9 cellular contexts compared by ENCODE assay signal in the genomic region with DNA sequence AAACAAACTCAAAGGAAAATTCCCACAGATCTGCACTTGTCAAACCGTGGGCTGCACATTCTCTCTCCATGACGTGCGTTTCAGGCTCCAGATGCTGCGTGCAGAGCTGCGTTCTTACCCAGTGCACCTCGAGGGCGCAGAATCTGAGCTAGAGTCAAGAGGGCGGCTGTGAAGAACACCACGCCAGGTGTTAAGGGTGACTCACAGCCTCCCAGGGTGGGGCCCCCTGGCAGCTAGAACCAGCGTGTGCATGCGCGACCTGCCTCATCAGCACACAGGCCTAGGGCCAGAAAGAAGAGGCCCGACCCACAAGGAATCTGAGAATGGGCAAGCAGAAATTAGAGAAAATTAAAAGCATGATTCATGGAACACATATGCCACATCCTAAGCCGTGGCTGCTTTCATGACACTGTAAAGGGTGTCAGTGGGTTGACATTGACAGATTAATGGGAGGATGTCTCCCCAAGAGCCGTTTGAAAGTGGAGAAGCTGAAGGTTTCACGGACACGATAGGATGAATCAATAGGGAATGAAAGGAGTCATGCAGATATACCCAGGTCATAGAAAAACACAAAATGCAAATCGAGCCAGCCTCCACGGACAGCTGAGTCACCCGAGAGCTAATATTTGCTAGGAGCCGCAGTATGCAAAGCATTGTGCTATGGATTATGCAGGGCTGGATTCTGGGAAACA. TPM values are rescaled to one million over a fixed set of nuclear protein-coding genes. Genes with fewer than 3 reads are reported as not detected.
A peak's percentile ranks its signal among the peaks of the same experiment; 100 is the strongest.
DNase-seq lines count a peak whose midpoint lies in the region; TF ChIP-seq lines count a peak whose summit lies in the region.
"Had no signal": no experiment of that assay in that cellular context is flagged by ENCODE, and none has a peak within 500 bp of the region (broad histone marks: within the 10 kb centered on the region; RNA-seq: fewer than 3 reads in every experiment).

No MANE protein-coding gene starts in this region.

- H3K27me3 Mint-ChIP-seq in MCF 10A (ENCODE audit: insufficient read depth, unreplicated experiment) (no peaks in the 10 kb centered on the region), neural progenitor cell (ENCODE audit: insufficient read depth, low read depth) (peaks cover 7% of the 10 kb centered on the region)
- H3K27me3 Mint-ChIP-seq in activated naive CD4-positive, alpha-beta T cell treated with anti-CD3 and anti-CD28 coated beads for 36 hours (ENCODE audit: low read depth) = peaks cover 5% of the 10 kb centered on the region

- H3K4me2 ChIP-seq in neural progenitor cell = no peak overlapping the region

- H3K4me3 ChIP-seq in neural progenitor cell (no peak overlapping the region), coronary artery (no peak overlapping the region), tibial artery (no peak overlapping the region)

- no peaks in the 10 kb centered on the region for H3K79me2 ChIP-seq in neural progenitor cell (ENCODE audit: low read depth)

- POLR2A ChIA-PET in MCF 10A (lab: Yijun Ruan, JAX) = interaction anchor here (0.5 to 4.8 kb wide), 23 partner anchors 10 to 960 kb away, joined by 3 to 46 read pairs (median 7); a partner anchor contains a TSS

- H3K27me3 ChIP-seq in neural progenitor cell (no peaks in the 10 kb centered on the region), tibial artery (peaks cover 0 to 4% of the 10 kb centered on the region in 2 donors)

- H3F3A ChIP-seq in neural progenitor cell (ENCODE audit: low read depth) = no peaks in the 10 kb centered on the region

- H2AFZ ChIP-seq in neural progenitor cell (replicated peaks) = no peak overlapping the region

- CTCF ChIA-PET in MCF 10A (lab: Yijun Ruan, JAX) = interaction anchor here (0.6 to 1.8 kb wide), 10 partner anchors 25 to 1612 kb away, joined by 3 to 12 read pairs (median 4); a partner anchor contains a TSS
- CTCF ChIA-PET in activated naive CD4-positive, alpha-beta T cell treated with anti-CD3 and anti-CD28 coated beads for 36 hours (lab: Charles Lee) = interaction anchor here (0.6 kb wide), 1 partner anchor 334 kb away, joined by 3 read pairs; no protein-coding TSS in a partner anchor

- no peaks in the 10 kb centered on the region for H3K36me3 ChIP-seq in neural progenitor cell
- no peaks in the 10 kb centered on the region for H3K36me3 ChIP-seq in tibial artery

- H3K36me3 Mint-ChIP-seq in MCF 10A (ENCODE audit: insufficient read depth, unreplicated experiment) (peaks cover 4% of the 10 kb centered on the region), neural progenitor cell (no peaks in the 10 kb centered on the region)
- no peaks in the 10 kb centered on the region for H3K36me3 Mint-ChIP-seq in activated naive CD4-positive, alpha-beta T cell treated with anti-CD3 and anti-CD28 coated beads for 36 hours (ENCODE audit: low read depth)

- no peaks in the 10 kb centered on the region for H4K20me1 ChIP-seq in neural progenitor cell (ENCODE audit: low read depth)

- H3K4me3 Mint-ChIP-seq in MCF 10A (ENCODE audit: unreplicated experiment) (peak overlapping the region; percentile 70), neural progenitor cell (peak overlapping the region; percentile 66)
- H3K4me3 Mint-ChIP-seq in activated naive CD4-positive, alpha-beta T cell treated with anti-CD3 and anti-CD28 coated beads for 36 hours = no peak overlapping the region

- H3K4me1 ChIP-seq in neural progenitor cell = peaks cover 5% of the 10 kb centered on the region
- H3K4me1 ChIP-seq in tibial artery = no peaks in the 10 kb centered on the region

- BruUV-seq in MCF 10A (replicated peaks; lab: Mats Ljungman, UMichigan) = no TSS peak

- no peak overlapping the region for H3K9ac ChIP-seq in neural progenitor cell

- H3K27ac ChIP-seq in neural progenitor cell = no peak overlapping the region
- H3K27ac ChIP-seq in coronary artery = no peak overlapping the region
- H3K27ac ChIP-seq in tibial artery = no peak overlapping the region

- intact Hi-C loops in MCF 10A (cut with micrococcal nuclease) (loop anchor here (1.0 to 5.0 kb wide), 4 partner anchors 44 to 189 kb away; no protein-coding TSS in a partner anchor), tibial artery (cut with DNase I; ENCODE audit: low total_unique reads) (no loop called here)
- intact Hi-C loops in activated naive CD4-positive, alpha-beta T cell treated with anti-CD3 and anti-CD28 coated beads for 36 hours (cut with micrococcal nuclease) = no loop called here

- DNase-seq in DMS53 (lab: John Stamatoyannopoulos, UW) (peak; percentile 99), NCI-H2029 treated with DMSO at 0.1 percent for 48 hours (lab: John Stamatoyannopoulos, UW) (peak; percentile 69), MCF 10A (ENCODE audit: unreplicated experiment) (peak; percentile 96), neural progenitor cell (ENCODE audit: low spot score) (no peak), coronary artery (ENCODE audit: low spot score) (no peak), tibial artery (no peak)
- DNase-seq in activated CD8-positive, alpha-beta memory T cell treated with anti-CD3 and anti-CD28 coated beads, Interleukin-2, amount 50 U/mL, for 4 hours = no peak
- DNase-seq in activated naive CD4-positive, alpha-beta T cell treated with anti-CD3 and anti-CD28 coated beads for 36 hours = no peak

- no peaks in the 10 kb centered on the region for H3K9me3 ChIP-seq in neural progenitor cell (ENCODE audit: low read depth)
- H3K9me3 ChIP-seq in tibial artery = no peaks in the 10 kb centered on the region

- H3K27ac Mint-ChIP-seq in MCF 10A (ENCODE audit: low read depth, unreplicated experiment) = peak overlapping the region; percentile 92
- H3K27ac Mint-ChIP-seq in neural progenitor cell = peak overlapping the region; percentile 85
- no peak overlapping the region for H3K27ac Mint-ChIP-seq in activated naive CD4-positive, alpha-beta T cell treated with anti-CD3 and anti-CD28 coated beads for 36 hours

- H3K4me1 Mint-ChIP-seq in MCF 10A (ENCODE audit: insufficient read depth, unreplicated experiment) (peaks cover 34% of the 10 kb centered on the region), neural progenitor cell (peaks cover 25% of the 10 kb centered on the region)
- no peaks in the 10 kb centered on the region for H3K4me1 Mint-ChIP-seq in activated naive CD4-positive, alpha-beta T cell treated with anti-CD3 and anti-CD28 coated beads for 36 hours (ENCODE audit: low read depth)

- H3K9me3 Mint-ChIP-seq in MCF 10A (ENCODE audit: unreplicated experiment) = no peaks in the 10 kb centered on the region
- peaks cover 7% of the 10 kb centered on the region for H3K9me3 Mint-ChIP-seq in neural progenitor cell
- H3K9me3 Mint-ChIP-seq in activated naive CD4-positive, alpha-beta T cell treated with anti-CD3 and anti-CD28 coated beads for 36 hours = peaks cover 3% of the 10 kb centered on the region

- TF ChIP-seq CTCF in MCF 10A (IDR thresholded peaks at IDR 0.05; ENCODE audit: unreplicated experiment) (no peak), neural progenitor cell (IDR thresholded peaks at IDR 0.05) (no peak), coronary artery (IDR thresholded peaks at IDR 0.05) (no peak), tibial artery (IDR thresholded peaks at IDR 0.05) (no peak)

RNA-seq across cellular contexts. Expression of a gene that starts 29.0 kb away (rescaled TPM):
- not detected in 2 replicates for total RNA-seq in MCF 10A (2022)
- 0.46 and 0.51 TPM in 2 replicates for total RNA-seq in neural progenitor cell (ENCODE audit: low replicate concordance)
- not detected for total RNA-seq in activated naive CD4-positive, alpha-beta T cell treated with anti-CD3 and anti-CD28 coated beads for 36 hours
- total RNA-seq: T-helper 1 cell treated with Interleukin-12 subunit alpha and Interleukin-12 subunit beta and Interleukin-4 antibody, amounts not matched to agents 30 ng/mL and 1 ng/mL, for 36 hours had no signal

Comparison
In these comparisons a context has a peak if more than half of its experiments do, and no peak if none do; other contexts are left out.
1. DNase-seq: peak in DMS53 (single experiment), NCI-H2029 treated with DMSO at 0.1 percent for 48 hours (single experiment) and MCF 10A (single experiment); none in neural progenitor cell (single experiment), coronary artery (single experiment), tibial artery (0 of 2), activated CD8-positive, alpha-beta memory T cell treated with anti-CD3 and anti-CD28 coated beads, Interleukin-2, amount 50 U/mL, for 4 hours (single experiment) and activated naive CD4-positive, alpha-beta T cell treated with anti-CD3 and anti-CD28 coated beads for 36 hours (single experiment).